Comparison of ENCODE assay signal across 28 cellular contexts in the genomic region with DNA sequence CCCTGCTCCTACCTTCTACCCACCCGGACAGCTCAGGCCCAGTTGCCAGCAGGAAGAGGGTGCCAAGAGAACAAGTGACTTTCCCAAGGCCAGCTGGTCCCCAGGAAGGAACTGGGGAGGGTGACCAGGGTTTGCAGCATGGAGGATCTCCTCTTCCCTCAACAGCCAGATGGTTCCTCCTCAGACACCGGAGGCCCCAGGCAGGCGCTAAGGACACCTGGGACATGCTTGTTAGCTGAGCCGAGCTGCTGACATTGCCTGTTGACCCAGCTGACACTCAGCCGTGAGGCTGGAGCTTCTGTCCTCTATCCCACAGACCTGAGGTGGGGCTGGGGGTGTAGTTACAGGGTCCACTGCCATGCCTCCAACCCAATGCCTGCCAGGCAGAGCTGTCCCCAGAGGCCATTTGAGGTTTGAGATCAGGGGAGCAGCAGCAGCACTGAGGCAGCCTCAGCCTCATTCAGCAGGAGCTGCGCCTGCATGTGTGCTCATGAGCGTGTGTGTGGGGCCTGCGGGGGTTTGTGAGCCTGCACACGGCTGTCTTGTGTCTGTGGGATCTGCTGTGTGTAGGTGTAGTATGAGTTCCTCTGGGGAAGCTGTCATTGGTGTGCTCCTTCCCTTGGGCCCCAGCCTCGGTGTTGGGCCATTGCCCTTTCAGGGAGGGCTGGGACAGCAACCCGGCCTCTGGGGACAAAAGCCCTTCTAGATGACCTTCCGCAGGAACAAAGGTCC. TPM values are rescaled to one million over a fixed set of nuclear protein-coding genes. Genes with fewer than 3 reads are reported as not detected.
DNase-seq lines count a peak whose midpoint lies in the region; ATAC-seq and TF ChIP-seq lines count a peak whose summit lies in the region.
"Had no signal": no experiment of that assay in that cellular context is flagged by ENCODE, and none has a peak within 500 bp of the region (broad histone marks: within the 10 kb centered on the region; RNA-seq: fewer than 3 reads in every experiment).

No MANE protein-coding gene starts in this region.

- H3K9me3 ChIP-seq in BLaER1 (no peaks in the 10 kb centered on the region), H9 (ENCODE audit: control insufficient read depth, low read depth, low read length) (no peaks in the 10 kb centered on the region)
- H3K9me3 ChIP-seq: ascending aorta, left ventricle myocardium inferior, thyroid gland had no signal

- peaks cover 60% of the 10 kb centered on the region for H3K4me1 ChIP-seq in BLaER1
- H3K4me1 ChIP-seq in H9 (ENCODE audit: insufficient read depth, low read length), result no peaks in the 10 kb centered on the region
- H3K4me1 ChIP-seq: ascending aorta, foreskin keratinocyte, thyroid gland had no signal

- no peaks in the 10 kb centered on the region for H3K23me2 ChIP-seq in H9 (ENCODE audit: insufficient read length, low read depth, low read length, poor library complexity, severe bottlenecking)

- peak overlapping the region; percentile 79 for H3K27ac ChIP-seq in BLaER1
- no peak overlapping the region for H3K27ac ChIP-seq in H9 (ENCODE audit: insufficient read length, low read depth, low read length)
- H3K27ac ChIP-seq: ascending aorta, foreskin keratinocyte, hepatocyte, left ventricle myocardium inferior, thyroid gland had no signal

- no CpG with 5 or more reads among the region's 12 CpGs for WGBS in H9 (ENCODE audit: extremely low coverage, insufficient read length, low lambda C conversion rate)

- H3K18ac ChIP-seq in H9 (ENCODE audit: insufficient read length, low read depth, low read length), result no peak overlapping the region

- H2BK12ac ChIP-seq in H9 (ENCODE audit: insufficient read length, low read depth, low read length), result no peak overlapping the region

- H3K56ac ChIP-seq in H9 (ENCODE audit: insufficient read length, low read depth, low read length), result no peak overlapping the region

- H3K4me2 ChIP-seq in BLaER1 (peak overlapping the region; percentile 85), H9 (ENCODE audit: insufficient read depth, insufficient read length, low read length) (no peak overlapping the region)
- H3K4me2 ChIP-seq: GM23338, hepatocyte had no signal

- H3K14ac ChIP-seq in H9 (ENCODE audit: insufficient read depth, low read length), result no peak overlapping the region; the same call in 1 of the 2 replicates

- H4K5ac ChIP-seq in H9 (ENCODE audit: insufficient read length, low read depth, low read length), result no peak overlapping the region

- BruUV-seq in MCF 10A (replicated peaks; lab: Mats Ljungman, UMichigan), result no TSS peak

- H4K20me1 ChIP-seq in BLaER1 (no peaks in the 10 kb centered on the region), H9 (ENCODE audit: control insufficient read depth, insufficient read depth, insufficient read length) (peaks cover 3% of the 10 kb centered on the region)

- H3K4me3 Mint-ChIP-seq in H9 (no peak overlapping the region), MCF 10A (ENCODE audit: unreplicated experiment) (no peak overlapping the region)
- H3K4me3 Mint-ChIP-seq: activated naive CD4-positive, alpha-beta T cell treated with anti-CD3 and anti-CD28 coated beads, Interleukin-2, amount 50 U/mL, for 24 hours; CD4-positive, alpha-beta T cell; GM23338; nephron had no signal

- H3K27me3 ChIP-seq in BLaER1 (no peaks in the 10 kb centered on the region), H9 (ENCODE audit: insufficient read depth, low read length) (no peaks in the 10 kb centered on the region), H7 (ENCODE audit: control insufficient read depth, insufficient read depth, low read length) (no peaks in the 10 kb centered on the region; the same call in 1 of the 2 replicates)
- H3K27me3 ChIP-seq: thyroid gland had no signal

- TF ChIP-seq CTCF in H9 (conservative IDR thresholded peaks at IDR 0.05), result no peak
- TF ChIP-seq CTCF in MCF 10A (IDR thresholded peaks at IDR 0.05; ENCODE audit: unreplicated experiment), result no peak

- H3K36me3 ChIP-seq in BLaER1 (peaks cover 34% of the 10 kb centered on the region), H7 (replicated peaks; ENCODE audit: control insufficient read depth, insufficient read depth, low read length) (no peaks in the 10 kb centered on the region; the same call in 1 of the 2 replicates)

- H3K79me2 ChIP-seq in H9 (ENCODE audit: insufficient read depth, low read length), result no peaks in the 10 kb centered on the region
- H3K79me2 ChIP-seq: hepatocyte had no signal

- DNase-seq in H9 (no peak), RPMI8226 (peak; percentile 51), myocyte (ENCODE audit: low read depth) (peak; percentile 43), H7 (no peak), MCF 10A (ENCODE audit: unreplicated experiment) (no peak)
- no peak for DNase-seq in activated CD4-positive, alpha-beta T cell treated with anti-CD3 and anti-CD28 coated beads for 4 hours
- DNase-seq: CD4-positive, alpha-beta T cell; DMS153; erythroblast; foreskin keratinocyte; left ventricle myocardium inferior; midbrain; NCI-H1694; NCI-H774; PC-3; SHP77 treated with DMSO at 0.1 percent for 48 hours; small intestine; stimulated activated naive CD8-positive, alpha-beta T cell treated with anti-CD3 and anti-CD28 coated beads, Interleukin-15, Interleukin-2, amounts not matched to agents 100 U/mL and 50 U/mL, for 24 hours; thyroid gland had no signal

- POLR2A ChIA-PET in MCF 10A (lab: Yijun Ruan, JAX), result no interaction called here

- no peak overlapping the region for H3K4me3 ChIP-seq in BLaER1
- H3K4me3 ChIP-seq in H7 (ENCODE audit: insufficient read depth, low read depth, low read length), result no peak overlapping the region
- H3K4me3 ChIP-seq: ascending aorta, GM12878, GM23338, hepatocyte, left ventricle myocardium inferior, thyroid gland had no signal

- no peaks in the 10 kb centered on the region for H3K9me3 Mint-ChIP-seq in H9
- H3K9me3 Mint-ChIP-seq in MCF 10A (ENCODE audit: unreplicated experiment), result no peaks in the 10 kb centered on the region
- H3K9me3 Mint-ChIP-seq: activated naive CD4-positive, alpha-beta T cell treated with anti-CD3 and anti-CD28 coated beads, Interleukin-2, amount 50 U/mL, for 24 hours; CD4-positive, alpha-beta T cell; GM23338; nephron had no signal

- no peak overlapping the region for H3T11ph ChIP-seq in H9 (ENCODE audit: low read length)

- H3K79me1 ChIP-seq in H9 (ENCODE audit: insufficient read depth, low read depth, low read length, poor library complexity, severe bottlenecking), result no peaks in the 10 kb centered on the region

- peaks cover 4 to 22% of the 10 kb centered on the region in 2 experiments; a peak in 2 of 4 replicates for H3K4me1 Mint-ChIP-seq in H9
- peaks cover 6% of the 10 kb centered on the region for H3K4me1 Mint-ChIP-seq in MCF 10A (ENCODE audit: insufficient read depth, unreplicated experiment)
- H3K4me1 Mint-ChIP-seq: nephron had no signal

- no peak for ATAC-seq in GM18907 (IDR thresholded peaks at IDR 0.05; ENCODE audit: unreplicated experiment)
- ATAC-seq: foreskin keratinocyte; GM12878; GM23338; PC-3; stimulated activated naive CD8-positive, alpha-beta T cell treated with anti-CD3 and anti-CD28 coated beads, Interleukin-15, Interleukin-2, amounts not matched to agents 100 U/mL and 50 U/mL, for 24 hours had no signal

- no peak overlapping the region for H2BK15ac ChIP-seq in H9 (ENCODE audit: low read depth, low read length)

- H3K27me3 Mint-ChIP-seq in H9 (ENCODE audit: low read depth) (peaks cover 16% of the 10 kb centered on the region), MCF 10A (ENCODE audit: insufficient read depth, unreplicated experiment) (peaks cover 1% of the 10 kb centered on the region)

- CTCF ChIA-PET in MCF 10A (lab: Yijun Ruan, JAX), result interaction anchor here (0.5 to 1.7 kb wide), 7 partner anchors 18 to 1328 kb away, joined by 3 to 7 read pairs (median 4); no protein-coding TSS in a partner anchor

- no peak overlapping the region for H2AFZ ChIP-seq in H9 (ENCODE audit: low read length)
- H2AFZ ChIP-seq: GM23338, hepatocyte had no signal

- H2BK5ac ChIP-seq in H9 (ENCODE audit: insufficient read length, low read length), result no peak overlapping the region

- no peak overlapping the region for H2AK5ac ChIP-seq in H9 (ENCODE audit: insufficient read length, low read length)

- H3K27ac Mint-ChIP-seq in H9, result peak overlapping the region in 2 of 3 experiments; percentile 61 to 84; a peak in 2 of 7 replicates
- no peak overlapping the region for H3K27ac Mint-ChIP-seq in MCF 10A (ENCODE audit: low read depth, unreplicated experiment)
- H3K27ac Mint-ChIP-seq: activated naive CD4-positive, alpha-beta T cell treated with anti-CD3 and anti-CD28 coated beads, Interleukin-2, amount 50 U/mL, for 24 hours; CD4-positive, alpha-beta T cell; GM23338; nephron; progenitor cell of endocrine pancreas had no signal

- intact Hi-C loops in MCF 10A (cut with micrococcal nuclease), result no loop called here

- H3K36me3 Mint-ChIP-seq in H9 (ENCODE audit: insufficient read depth in 1 of 3, low read depth in 3 of 3) (peaks cover 0 to 17% (median 10%) of the 10 kb centered on the region in 3 experiments; a peak in 5 of 7 replicates), MCF 10A (ENCODE audit: insufficient read depth, unreplicated experiment) (peaks cover 5% of the 10 kb centered on the region)
- H3K36me3 Mint-ChIP-seq: activated naive CD4-positive, alpha-beta T cell treated with anti-CD3 and anti-CD28 coated beads, Interleukin-2, amount 50 U/mL, for 24 hours had no signal

- no peak overlapping the region for H3K23ac ChIP-seq in H9 (ENCODE audit: insufficient read length, low read depth, low read length)

- peak overlapping the region; percentile 60 for H3K9ac ChIP-seq in BLaER1
- no peak overlapping the region for H3K9ac ChIP-seq in H9 (ENCODE audit: extremely low read depth, insufficient read length, low read length)

- no peak overlapping the region for H4K8ac ChIP-seq in H9 (replicated peaks; ENCODE audit: insufficient read length, low read depth, low read length)

- H3K4ac ChIP-seq in H9 (ENCODE audit: low read depth, low read length), result no peak overlapping the region

- H2BK120ac ChIP-seq in H9 (ENCODE audit: low read depth, low read length, poor library complexity, severe bottlenecking), result no peak overlapping the region

- H4K91ac ChIP-seq in H9 (ENCODE audit: insufficient read length, low read depth, low read length), result no peak overlapping the region

- H2BK20ac ChIP-seq in H9 (ENCODE audit: low read depth, low read length, poor library complexity, severe bottlenecking), result no peak overlapping the region

RNA-seq across cellular contexts. Expression of gene CPLX3, which starts 7.1 kb away (rescaled TPM):
- total RNA-seq in H9 (2021) (not detected in 2 replicates), myocyte (not detected in 2 replicates), MCF 10A (2022) (not detected in 2 replicates)
- not detected for polyA plus RNA-seq in myocyte (2012)
- total RNA-seq in H7 (2014; rRNA removed; shearing (Covaris generic)), result 0.03 TPM in 1 of 2 replicates, not detected in the other
- total RNA-seq: ascending aorta, foreskin keratinocyte, GM12878, hepatocyte, PC-3, progenitor cell of endocrine pancreas, thyroid gland had no signal
- polyA plus RNA-seq: foreskin keratinocyte, GM23338, hepatocyte had no signal

RNA-seq across cellular contexts. Expression of gene ULK3, which starts 9.4 kb away (rescaled TPM):
- total RNA-seq in H9 (2021) (31.1 and 34.0 TPM in 2 replicates), myocyte (75.0 and 80.5 TPM in 2 replicates), MCF 10A (2022) (27.6 and 31.3 TPM in 2 replicates)
- polyA plus RNA-seq in myocyte (2012), result 36.8 TPM
- 20.9 and 30.4 TPM in 2 replicates for total RNA-seq in H7 (2014; rRNA removed; shearing (Covaris generic))

RNA-seq across cellular contexts. Expression of gene LMAN1L, which starts 20.9 kb away (rescaled TPM):
- total RNA-seq in H9 (2021) (not detected in 2 replicates), myocyte (not detected in 2 replicates), MCF 10A (2022) (0.23 TPM in 1 of 2 replicates, not detected in the other)
- polyA plus RNA-seq in myocyte (2012), result not detected
- total RNA-seq in H7 (2014; rRNA removed; shearing (Covaris generic)), result not detected in 2 replicates
- total RNA-seq: ascending aorta, foreskin keratinocyte, GM12878, GM23338, hepatocyte, PC-3, progenitor cell of endocrine pancreas had no signal
- polyA plus RNA-seq: foreskin keratinocyte, GM12878, GM23338, hepatocyte had no signal

RNA-seq across cellular contexts. Expression of gene SCAMP2, which starts 39.6 kb away (rescaled TPM):
- total RNA-seq in H9 (2021), result 49.0 and 50.2 TPM in 2 replicates
- 59.2 and 77.2 TPM in 2 replicates for total RNA-seq in myocyte
- polyA plus RNA-seq in myocyte (2012), result 106 TPM
- total RNA-seq in H7 (2014; rRNA removed; shearing (Covaris generic)), result 20.8 and 22.6 TPM in 2 replicates
- total RNA-seq in MCF 10A (2022), result 64.4 and 67.7 TPM in 2 replicates

RNA-seq across cellular contexts. Expression of gene CSK, which starts 51.7 kb away (rescaled TPM):
- total RNA-seq in H9 (2021) (49.2 and 49.3 TPM in 2 replicates), myocyte (20.1 and 21.0 TPM in 2 replicates), MCF 10A (2022) (50.4 and 65.3 TPM in 2 replicates)
- polyA plus RNA-seq in myocyte (2012), result 34.7 TPM
- total RNA-seq in H7 (2014; rRNA removed; shearing (Covaris generic)), result 31.8 and 34.8 TPM in 2 replicates

Comparison
In these comparisons a context has a peak if more than half of its experiments do, and no peak if none do; other contexts are left out.
1. DNase-seq: peak in RPMI8226 (single experiment) and myocyte (single experiment); none in H9 (single experiment), H7 (single experiment), activated CD4-positive, alpha-beta T cell treated with anti-CD3 and anti-CD28 coated beads for 4 hours (0 of 2) and MCF 10A (single experiment).